12 cellular contexts compared by ENCODE assay signal in genomic region chr22:39941661-39942060, GRCh38. TPM values are rescaled to one million over a fixed set of nuclear protein-coding genes. Genes with fewer than 3 reads are reported as not detected.
DNase-seq lines count a peak whose midpoint lies in the region; ATAC-seq and TF ChIP-seq lines count a peak whose summit lies in the region.
"Had no signal": no experiment of that assay in that cellular context is flagged by ENCODE, and none has a peak within 500 bp of the region (broad histone marks: within the 10 kb centered on the region; RNA-seq: fewer than 3 reads in every experiment).

No MANE protein-coding gene starts in this region.

- ATAC-seq in central memory CD8-positive, alpha-beta T cell (replicated peaks; ENCODE audit: extremely low read depth, poor library complexity, severe bottlenecking) = no peak
- ATAC-seq in foreskin keratinocyte (no peak), Right ventricle myocardium inferior (no peak)

- no peaks in the 10 kb centered on the region for H3K4me1 ChIP-seq in foreskin keratinocyte
- H3K4me1 ChIP-seq: ascending aorta, suprapubic skin had no signal

- H3K27ac ChIP-seq in KOPT-K1 (ENCODE audit: low read depth, low read length, poor library complexity, severe bottlenecking) (peak overlapping the region; percentile 99), foreskin keratinocyte (no peak overlapping the region)
- H3K27ac ChIP-seq: ascending aorta, neutrophil, suprapubic skin had no signal

- peaks cover 40% of the 10 kb centered on the region for H3K36me3 ChIP-seq in KOPT-K1 (ENCODE audit: insufficient read depth, low read length)
- H3K36me3 ChIP-seq: ascending aorta, neutrophil, suprapubic skin had no signal

- peak overlapping the region; percentile 85 for H3K27ac Mint-ChIP-seq in central memory CD8-positive, alpha-beta T cell (ENCODE audit: low read depth)
- no peak overlapping the region for H3K27ac Mint-ChIP-seq in HFFc6

- peaks cover 33% of the 10 kb centered on the region for H3K27me3 ChIP-seq in foreskin keratinocyte
- H3K27me3 ChIP-seq: ascending aorta had no signal

- H3K9me3 Mint-ChIP-seq in central memory CD8-positive, alpha-beta T cell = no peaks in the 10 kb centered on the region
- no peaks in the 10 kb centered on the region for H3K9me3 Mint-ChIP-seq in HFFc6

- H3K27me3 Mint-ChIP-seq in central memory CD8-positive, alpha-beta T cell = no peaks in the 10 kb centered on the region
- peaks cover 23% of the 10 kb centered on the region for H3K27me3 Mint-ChIP-seq in HFFc6 (ENCODE audit: insufficient read depth)

- intact Hi-C loops in Right ventricle myocardium inferior (cut with DNase I) = no loop called here

- no peaks in the 10 kb centered on the region for H3K9me3 ChIP-seq in KOPT-K1 (ENCODE audit: insufficient read depth, low read length, poor library complexity, severe bottlenecking)
- H3K9me3 ChIP-seq: ascending aorta, neutrophil, suprapubic skin had no signal

- no peak overlapping the region for H3K4me3 Mint-ChIP-seq in central memory CD8-positive, alpha-beta T cell
- no peak overlapping the region for H3K4me3 Mint-ChIP-seq in HFFc6

- H3K36me3 Mint-ChIP-seq in central memory CD8-positive, alpha-beta T cell (ENCODE audit: insufficient read depth) = peaks cover 32% of the 10 kb centered on the region
- no peaks in the 10 kb centered on the region for H3K36me3 Mint-ChIP-seq in HFFc6 (ENCODE audit: low read depth)

- peak; percentile 91 for DNase-seq in DMS153 treated with DMSO at 0.1 percent for 48 hours (lab: John Stamatoyannopoulos, UW; ENCODE audit: unreplicated experiment)
- DNase-seq in NCI-H526 treated with DMSO at 0.1 percent for 48 hours (lab: John Stamatoyannopoulos, UW) = peak; percentile 91
- DNase-seq in central memory CD8-positive, alpha-beta T cell (ENCODE audit: low spot score in 2 of 2) = no peak
- no peak for DNase-seq in foreskin keratinocyte
- no peak for DNase-seq in Right ventricle myocardium inferior (ENCODE audit: missing footprints)
- DNase-seq in HFFc6 = no peak
- DNase-seq: mammary epithelial cell, NCI-H2227 treated with DMSO at 0.1 percent for 48 hours had no signal

- peaks cover 87% of the 10 kb centered on the region for H3K4me1 Mint-ChIP-seq in central memory CD8-positive, alpha-beta T cell
- H3K4me1 Mint-ChIP-seq in HFFc6 (ENCODE audit: low read depth) = no peaks in the 10 kb centered on the region

- TF ChIP-seq CTCF in foreskin keratinocyte (conservative IDR thresholded peaks at IDR 0.05) = no peak
- TF ChIP-seq CTCF in HFFc6 (IDR thresholded peaks at IDR 0.05) = no peak

RNA-seq across cellular contexts. Expression of gene TMA7B, which starts 18.5 kb away (rescaled TPM):
- total RNA-seq in foreskin keratinocyte (not detected in 2 replicates), Right ventricle myocardium inferior (not detected)
- not detected in 2 replicates for polyA plus RNA-seq in foreskin keratinocyte
- total RNA-seq in HFFc6 (2021; fragmentation: NEBNext Ultra II Directional; extraction: Animal tissue kit (Norgen Biotek cat#: 25700)) = not detected
- total RNA-seq: ascending aorta, mammary epithelial cell had no signal
- polyA plus RNA-seq: mammary epithelial cell had no signal

RNA-seq across cellular contexts. Expression of gene GRAP2, which starts 40.8 kb away (rescaled TPM):
- total RNA-seq in foreskin keratinocyte (not detected in 2 replicates), Right ventricle myocardium inferior (3.5 TPM)
- not detected in 2 replicates for polyA plus RNA-seq in foreskin keratinocyte
- not detected for total RNA-seq in HFFc6 (2021; fragmentation: NEBNext Ultra II Directional; extraction: Animal tissue kit (Norgen Biotek cat#: 25700))
- total RNA-seq: ascending aorta had no signal

RNA-seq across cellular contexts. Expression of gene ENTHD1, which starts 48.1 kb away (rescaled TPM):
- not detected in 2 replicates for total RNA-seq in foreskin keratinocyte
- not detected in 2 replicates for polyA plus RNA-seq in foreskin keratinocyte
- total RNA-seq in Right ventricle myocardium inferior = not detected
- not detected for total RNA-seq in HFFc6 (2021; fragmentation: NEBNext Ultra II Directional; extraction: Animal tissue kit (Norgen Biotek cat#: 25700))
- total RNA-seq: mammary epithelial cell, suprapubic skin had no signal
- polyA plus RNA-seq: mammary epithelial cell had no signal

RNA-seq across cellular contexts. Expression of gene FAM83F, which starts 53.1 kb away (rescaled TPM):
- 24.8 and 25.9 TPM in 2 replicates for total RNA-seq in foreskin keratinocyte
- 23.3 TPM in 2 replicates for polyA plus RNA-seq in foreskin keratinocyte
- 6.1 TPM for total RNA-seq in Right ventricle myocardium inferior
- total RNA-seq in HFFc6 (2021; fragmentation: NEBNext Ultra II Directional; extraction: Animal tissue kit (Norgen Biotek cat#: 25700)) = not detected
- total RNA-seq: ascending aorta had no signal

Comparison
In these comparisons a context has a peak if more than half of its experiments do, and no peak if none do; other contexts are left out.
1. DNase-seq: peak in DMS153 treated with DMSO at 0.1 percent for 48 hours (single experiment) and NCI-H526 treated with DMSO at 0.1 percent for 48 hours (single experiment); none in central memory CD8-positive, alpha-beta T cell (0 of 2), foreskin keratinocyte (0 of 2), Right ventricle myocardium inferior (single experiment) and HFFc6 (single experiment).